In genomic region chr5:94779684-94780083, GRCh38 we compare ENCODE assay signal across 34 cellular contexts.
DNase-seq lines count a peak whose midpoint lies in the region; ATAC-seq, FAIRE-seq and TF ChIP-seq lines count a peak whose summit lies in the region.
"Had no signal": no experiment of that assay in that cellular context is flagged by ENCODE, and none has a peak within 500 bp of the region (broad histone marks: within the 10 kb centered on the region; RNA-seq: fewer than 3 reads in every experiment).

No MANE protein-coding gene starts in this region.

- no peak overlapping the region for H3K23ac ChIP-seq in IMR-90 (ENCODE audit: low read depth, low read length)

- DNase-seq in SHP77 treated with DMSO at 0.1 percent for 48 hours (lab: John Stamatoyannopoulos, UW), result peak; percentile 12
- no peak for DNase-seq in SHP77 (lab: John Stamatoyannopoulos, UW)
- no peak for DNase-seq in HepG2 (ENCODE audit: low spot score)
- DNase-seq in right lobe of liver, result no peak
- DNase-seq in A549 (ENCODE audit: low read depth in 1 of 2, low spot score in 1 of 2), result no peak
- no peak for DNase-seq in IMR-90
- DNase-seq in dorsolateral prefrontal cortex, result no peak
- DNase-seq: 8988T; ACHN; AML-193; BE2C; C1 segment of cervical spinal cord; Caco-2; Calu3; CD4-positive, alpha-beta memory T cell; CD4-positive, alpha-beta T cell; CD4-positive, CD25-positive, alpha-beta regulatory T cell; CD8-positive, alpha-beta memory T cell; CD8-positive, alpha-beta T cell; COR-L47; DMS 273 treated with DMSO at 0.1 percent for 48 hours; DMS153; DMS53; DMS79; DMS79 treated with DMSO at 0.1 percent for 48 hours; DND-41; EL had no signal

- no peak overlapping the region for H3K4me3 ChIP-seq in HepG2 (replicated peaks in 1 of 3; ENCODE audit: insufficient read depth in 1 of 3, low read depth in 2 of 3, low read length in 3 of 3)
- no peak overlapping the region for H3K4me3 ChIP-seq in right lobe of liver
- H3K4me3 ChIP-seq in A549, result no peak overlapping the region
- no peak overlapping the region for H3K4me3 ChIP-seq in IMR-90 (ENCODE audit: insufficient read depth, low read depth, low read length)
- no peak overlapping the region for H3K4me3 ChIP-seq in dorsolateral prefrontal cortex
- H3K4me3 ChIP-seq: BLaER1; BLaER1 treated with 17β-estradiol and CSF1 and Interleukin-3, amounts not matched to agents 10 nM and 100 nM had no signal

- no peak overlapping the region for H2BK20ac ChIP-seq in IMR-90 (ENCODE audit: low read depth, low read length)

- H4K91ac ChIP-seq in IMR-90 (ENCODE audit: insufficient read depth, low read depth, low read length), result no peak overlapping the region

- ATAC-seq in HepG2 (no peak), right lobe of liver (no peak), A549 (no peak), IMR-90 (ENCODE audit: low read depth) (no peak), GM18909 (IDR thresholded peaks at IDR 0.05; ENCODE audit: poor library complexity, unreplicated experiment) (no peak)
- ATAC-seq: CD8-positive, alpha-beta T cell had no signal

- H4K20me1 ChIP-seq in HepG2 (ENCODE audit: insufficient read depth, low read length) (no peaks in the 10 kb centered on the region), IMR-90 (ENCODE audit: insufficient read depth, low read length) (no peaks in the 10 kb centered on the region)
- H4K20me1 ChIP-seq: BLaER1 had no signal

- dilution Hi-C loops in IMR-90 (cut with HindIII; ENCODE audit: low sequenced_read_pairs, unreplicated experiment), result no loop called here

- no peaks in the 10 kb centered on the region for H3K9me1 ChIP-seq in IMR-90 (ENCODE audit: insufficient read depth, low read length)

- H3K4me1 ChIP-seq in HepG2 (ENCODE audit: insufficient read depth, low read length) (no peaks in the 10 kb centered on the region), right lobe of liver (no peaks in the 10 kb centered on the region), A549 (no peaks in the 10 kb centered on the region), IMR-90 (ENCODE audit: control insufficient read depth, insufficient read depth, low read length) (no peaks in the 10 kb centered on the region)
- H3K4me1 ChIP-seq: BLaER1; BLaER1 treated with 17β-estradiol and CSF1 and Interleukin-3, amounts not matched to agents 10 nM and 100 nM; Caco-2 had no signal

- CTCF ChIA-PET in HepG2 (lab: Yijun Ruan, JAX; ENCODE audit: low intra/inter-chr PET ratio, low total read pairs), result no interaction called here
- CTCF ChIA-PET in A549 (lab: Yijun Ruan, JAX), result no interaction called here
- CTCF ChIA-PET in IMR-90 (lab: Yijun Ruan, JAX), result interaction anchor here (0.7 kb wide), 1 partner anchor 87 kb away, joined by 3 read pairs; no protein-coding TSS in a partner anchor

- no peak overlapping the region for H4K5ac ChIP-seq in IMR-90 (ENCODE audit: low read depth, low read length)

- H2BK15ac ChIP-seq in IMR-90 (ENCODE audit: low read depth, low read length), result no peak overlapping the region

- H3K9me3 ChIP-seq in HepG2 (ENCODE audit: low read length) (no peaks in the 10 kb centered on the region), right lobe of liver (no peaks in the 10 kb centered on the region), A549 (no peaks in the 10 kb centered on the region), IMR-90 (ENCODE audit: control insufficient read depth, insufficient read depth, low read length) (no peaks in the 10 kb centered on the region)
- H3K9me3 ChIP-seq: BE2C, BLaER1, Caco-2 had no signal

- H2AFZ ChIP-seq in HepG2 (ENCODE audit: low read length) (no peak overlapping the region), IMR-90 (replicated peaks; ENCODE audit: low read length, poor library complexity) (no peak overlapping the region)

- H2BK5ac ChIP-seq in IMR-90 (ENCODE audit: low read depth, low read length, poor library complexity, severe bottlenecking), result no peak overlapping the region

- H3K27me3 ChIP-seq in HepG2 (ENCODE audit: control insufficient read depth in 1 of 2, insufficient read depth in 2 of 2, low read length in 2 of 2), result no peaks in the 10 kb centered on the region
- no peaks in the 10 kb centered on the region for H3K27me3 ChIP-seq in right lobe of liver
- no peaks in the 10 kb centered on the region; the same call in 1 of the 2 replicates for H3K27me3 ChIP-seq in IMR-90 (ENCODE audit: control insufficient read depth, insufficient read depth, low read length)
- no peaks in the 10 kb centered on the region for H3K27me3 ChIP-seq in dorsolateral prefrontal cortex
- H3K27me3 ChIP-seq: BE2C; BLaER1; BLaER1 treated with 17β-estradiol and CSF1 and Interleukin-3, amounts not matched to agents 10 nM and 100 nM had no signal

- H2BK120ac ChIP-seq in IMR-90 (ENCODE audit: low read depth, low read length), result no peak overlapping the region

- no peak overlapping the region for H3K18ac ChIP-seq in IMR-90 (ENCODE audit: low read depth, low read length)

- no peak overlapping the region for H3K4ac ChIP-seq in IMR-90 (ENCODE audit: low read depth, low read length)

- H3K36me3 ChIP-seq in HepG2 (replicated peaks in 1 of 2; ENCODE audit: control insufficient read depth in 1 of 2, insufficient read depth in 2 of 2, low read length in 2 of 2) (no peaks in the 10 kb centered on the region), right lobe of liver (no peaks in the 10 kb centered on the region), IMR-90 (ENCODE audit: control insufficient read depth, insufficient read depth, low read length) (no peaks in the 10 kb centered on the region)
- H3K36me3 ChIP-seq: BE2C, BLaER1 had no signal

- in situ Hi-C loops in HepG2 (cut with HindIII; ENCODE audit: extremely low pct_ligation_motif_present, low pct_unique_long_range_greater_than_20kb), result no loop called here
- in situ Hi-C loops in IMR-90 (cut with MboI; ENCODE audit: low sequenced_read_pairs), result no loop called here

- BruUV-seq in HepG2 (replicated peaks; lab: Mats Ljungman, UMichigan) (no TSS peak), IMR-90 (replicated peaks; lab: Mats Ljungman, UMichigan) (no TSS peak)

- H3K79me1 ChIP-seq in IMR-90 (ENCODE audit: low read depth in 1 of 2, low read length in 2 of 2), result no peaks in the 10 kb centered on the region

- no peak overlapping the region for H2AK5ac ChIP-seq in IMR-90 (ENCODE audit: low read depth, low read length)

- H4K8ac ChIP-seq in IMR-90 (ENCODE audit: low read depth in 2 of 2, low read length in 2 of 2), result no peak overlapping the region

- TF ChIP-seq EP300 in HepG2 (IDR thresholded peaks at IDR 0.05; ENCODE audit: low read depth in 2 of 2, low read length in 2 of 2) (no peak), HepG2 (CRISPR knock-in tag; IDR thresholded peaks at IDR 0.05; ENCODE audit: borderline replicate concordance) (no peak), A549 (IDR thresholded peaks at IDR 0.05) (no peak)

- H2AK9ac ChIP-seq in IMR-90 (replicated peaks; ENCODE audit: low read depth, low read length, poor library complexity), result no peak overlapping the region

- intact Hi-C loops in HepG2 (cut with micrococcal nuclease; ENCODE audit: unreplicated experiment) (no loop called here), right lobe of liver (cut with DNase I) (no loop called here), IMR-90 (cut with micrococcal nuclease) (no loop called here), dorsolateral prefrontal cortex (cut with DNase I) (loop anchor here in 1 of 2 donors (10.0 kb wide), 1 partner anchor 1395 kb away; no protein-coding TSS in a partner anchor)

- TF ChIP-seq CTCF in HepG2 (CRISPR knock-in tag; IDR thresholded peaks at IDR 0.05) (no peak), right lobe of liver (IDR thresholded peaks at IDR 0.05) (no peak), A549 (IDR thresholded peaks at IDR 0.05) (no peak), IMR-90 (conservative IDR thresholded peaks at IDR 0.05; ENCODE audit: low read depth, low read length) (no peak), dorsolateral prefrontal cortex (IDR thresholded peaks at IDR 0.05 in 54 of 56, conservative IDR thresholded peaks at IDR 0.05 in 2 of 56; ENCODE audit: low read depth in 1 of 56, partially characterized antibody in 56 of 56) (no peak)

- H3K79me2 ChIP-seq in HepG2 (ENCODE audit: insufficient read depth, low read length), result no peaks in the 10 kb centered on the region

- TF ChIP-seq RAD21 in HepG2 (CRISPR knock-in tag; IDR thresholded peaks at IDR 0.05) (no peak), A549 (conservative IDR thresholded peaks at IDR 0.05 in 1 of 2, IDR thresholded peaks at IDR 0.05 in 1 of 2) (no peak), IMR-90 (IDR thresholded peaks at IDR 0.05; ENCODE audit: low read length) (no peak)

- H3K27ac ChIP-seq in HepG2 (ENCODE audit: extremely low read length, insufficient read depth, low read length) (no peak overlapping the region), right lobe of liver (no peak overlapping the region), A549 (no peak overlapping the region), IMR-90 (ENCODE audit: insufficient read depth, low read length) (no peak overlapping the region), dorsolateral prefrontal cortex (no peak overlapping the region)
- H3K27ac ChIP-seq: 22Rv1; BLaER1; BLaER1 treated with 17β-estradiol and CSF1 and Interleukin-3, amounts not matched to agents 10 nM and 100 nM; C4-2B had no signal

- TF ChIP-seq POLR2A in HepG2 (IDR thresholded peaks at IDR 0.05; ENCODE audit: insufficient read depth in 1 of 2, low read depth in 2 of 2, low read length in 2 of 2) (no peak), right lobe of liver (IDR thresholded peaks at IDR 0.05) (no peak), A549 (IDR thresholded peaks at IDR 0.05; ENCODE audit: low read length) (no peak), IMR-90 (IDR thresholded peaks at IDR 0.05; ENCODE audit: low read depth, low read length) (no peak)

- H3K14ac ChIP-seq in IMR-90 (replicated peaks; ENCODE audit: low read depth, low read length), result no peak overlapping the region

- H3K56ac ChIP-seq in IMR-90 (ENCODE audit: extremely low read depth, insufficient read depth, low read length), result no peak overlapping the region

- 26% methylated on average over 1 of the region's 1 CpG for WGBS in HepG2 (ENCODE audit: low lambda C conversion rate)
- WGBS in right lobe of liver (ENCODE audit: insufficient coverage, low coverage, low lambda C conversion rate, missing lambda C conversion rate), result 73% methylated on average over 1 of the region's 1 CpG
- 95% methylated on average over 1 of the region's 1 CpG for WGBS in A549 (ENCODE audit: missing lambda C conversion rate)
- no CpG with 5 or more reads among the region's 1 CpG for WGBS in IMR-90 (ENCODE audit: extremely low coverage in 2 of 2, insufficient read length in 1 of 2), 2 experiments

- POLR2A ChIA-PET in HepG2 (lab: Yijun Ruan, JAX) (no interaction called here), A549 (lab: Yijun Ruan, JAX) (no interaction called here), IMR-90 (lab: Charles Lee; ENCODE audit: unreplicated experiment) (no interaction called here)

- no peak overlapping the region for H3K9ac ChIP-seq in HepG2 (ENCODE audit: insufficient read depth, low read depth, low read length)
- no peak overlapping the region for H3K9ac ChIP-seq in IMR-90 (ENCODE audit: low read depth, low read length)
- H3K9ac ChIP-seq: BLaER1; BLaER1 treated with 17β-estradiol and CSF1 and Interleukin-3, amounts not matched to agents 10 nM and 100 nM had no signal

- H3K4me2 ChIP-seq in HepG2 (ENCODE audit: low read depth, low read length) (no peak overlapping the region), A549 (no peak overlapping the region), IMR-90 (ENCODE audit: low read depth, low read length) (no peak overlapping the region)
- H3K4me2 ChIP-seq: BLaER1; BLaER1 treated with 17β-estradiol and CSF1 and Interleukin-3, amounts not matched to agents 10 nM and 100 nM had no signal

- FAIRE-seq in HepG2 (lab: Jason Lieb, UNC) (no peak), A549 (lab: Jason Lieb, UNC) (no peak)
- FAIRE-seq: A204.1, D721Med had no signal
